In genomic region chr9:99405369-99405768, GRCh38 we compare ENCODE assay signal across 25 cellular contexts.
"Had no signal": no experiment of that assay in that cellular context is flagged by ENCODE, and none has a peak within 500 bp of the region (broad histone marks: within the 10 kb centered on the region; RNA-seq: fewer than 3 reads in every experiment).

No MANE protein-coding gene starts in this region.

- H3K27ac ChIP-seq: neural progenitor cell, ovary, parathyroid adenoma, psoas muscle, right lobe of liver, sigmoid colon, stomach, thoracic aorta, thyroid gland, tibial nerve, upper lobe of left lung, uterus had no signal

- H3K36me3 ChIP-seq: neural progenitor cell, ovary, right lobe of liver, sigmoid colon, stomach, thoracic aorta, thyroid gland, tibial nerve, upper lobe of left lung, uterus had no signal

- H3K27me3 ChIP-seq: neural progenitor cell, ovary, right lobe of liver, sigmoid colon, stomach, thyroid gland, tibial nerve, upper lobe of left lung, uterus had no signal

- ATAC-seq: natural killer cell; psoas muscle; right lobe of liver; stimulated activated effector memory CD8-positive, alpha-beta T cell treated with anti-CD3 and anti-CD28 coated beads, Interleukin-12 subunit alpha, Interleukin-12 subunit beta, amount 100 ng/mL, for 72 hours; stimulated activated naive B cell treated with anti-CD40 and anti-IgM and Interleukin-4, amounts not matched to agents 10 μg/mL and 1 μg/mL and 100 μg/mL, for 72 hours had no signal

- H3K4me3 ChIP-seq: neural progenitor cell, ovary, psoas muscle, right lobe of liver, sigmoid colon, stomach, thoracic aorta, thyroid gland, tibial nerve, upper lobe of left lung, uterus had no signal

- H3K4me1 ChIP-seq: parathyroid adenoma, psoas muscle, right lobe of liver, sigmoid colon, stomach, thyroid gland, tibial nerve, upper lobe of left lung, uterus had no signal

- DNase-seq: natural killer cell; occipital lobe; ovary; posterior cingulate gyrus; psoas muscle; right cardiac atrium; right lobe of liver; sigmoid colon; small intestine; stimulated activated CD4-positive, alpha-beta T cell treated with anti-CD3 and anti-CD28 coated beads, Interleukin-15, amount 100 ng/mL, for 24 hours; stimulated activated CD4-positive, alpha-beta T cell treated with anti-CD3 and anti-CD28 coated beads, Interleukin-2, amount 100 ng/mL, for 24 hours; stimulated activated CD4-positive, alpha-beta T cell treated with anti-CD3 and anti-CD28 coated beads, Interleukin-2, amount 100 ng/mL, for 48 hours; stimulated activated CD4-positive, alpha-beta T cell treated with anti-CD3 and anti-CD28 coated beads, Interleukin-4, amount 100 ng/mL, for 24 hours; stimulated activated naive B cell treated with anti-CD40 and anti-IgM and Interleukin-4, amounts not matched to agents 10 μg/mL and 1 μg/mL and 100 μg/mL, for 72 hours; stimulated activated naive CD4-positive, alpha-beta T cell treated with Interleukin-2 at 50 U/mL for 16 hours; stomach; thyroid gland; trophoblast cell; upper lobe of left lung; uterus had no signal

- H3K9me3 ChIP-seq: ovary, psoas muscle, right lobe of liver, sigmoid colon, stomach, thoracic aorta, thyroid gland, tibial nerve, upper lobe of left lung, uterus had no signal
